1 cellular context compared by ENCODE assay signal in the genomic region with DNA sequence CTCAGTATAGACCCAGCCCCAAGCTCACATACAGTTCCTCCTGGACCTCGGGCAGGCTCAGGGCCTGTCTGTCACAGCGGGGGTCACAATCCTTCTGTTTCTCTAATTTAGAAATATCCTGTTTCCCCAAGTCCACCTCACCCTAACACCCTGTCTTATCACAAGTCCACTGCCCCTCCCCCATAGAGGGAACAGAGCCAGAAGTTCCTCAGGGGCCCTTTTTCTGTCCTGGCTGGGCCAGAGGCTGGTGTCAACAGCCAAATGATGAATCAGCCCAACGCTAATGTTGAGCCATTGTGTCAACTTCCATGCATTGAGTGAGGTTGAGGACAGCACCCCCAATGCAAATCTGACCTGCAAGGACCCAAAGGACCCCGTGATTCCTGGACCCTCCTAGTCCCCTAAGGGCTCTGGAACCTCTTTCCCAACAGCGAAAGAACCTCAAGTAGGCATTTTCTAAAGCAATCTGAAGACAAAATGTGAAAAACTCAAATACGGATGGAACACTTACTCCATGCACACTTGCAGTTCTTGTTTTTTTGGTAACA.
TF ChIP-seq lines count a peak whose summit lies in the region.

No MANE protein-coding gene starts in this region.

TF ChIP-seq in K562, 482 proteins besides CTCF, POLR2A, EP300 and RAD21 (continued from another document and continues in another):
- TF ChIP-seq, protein P1, sequence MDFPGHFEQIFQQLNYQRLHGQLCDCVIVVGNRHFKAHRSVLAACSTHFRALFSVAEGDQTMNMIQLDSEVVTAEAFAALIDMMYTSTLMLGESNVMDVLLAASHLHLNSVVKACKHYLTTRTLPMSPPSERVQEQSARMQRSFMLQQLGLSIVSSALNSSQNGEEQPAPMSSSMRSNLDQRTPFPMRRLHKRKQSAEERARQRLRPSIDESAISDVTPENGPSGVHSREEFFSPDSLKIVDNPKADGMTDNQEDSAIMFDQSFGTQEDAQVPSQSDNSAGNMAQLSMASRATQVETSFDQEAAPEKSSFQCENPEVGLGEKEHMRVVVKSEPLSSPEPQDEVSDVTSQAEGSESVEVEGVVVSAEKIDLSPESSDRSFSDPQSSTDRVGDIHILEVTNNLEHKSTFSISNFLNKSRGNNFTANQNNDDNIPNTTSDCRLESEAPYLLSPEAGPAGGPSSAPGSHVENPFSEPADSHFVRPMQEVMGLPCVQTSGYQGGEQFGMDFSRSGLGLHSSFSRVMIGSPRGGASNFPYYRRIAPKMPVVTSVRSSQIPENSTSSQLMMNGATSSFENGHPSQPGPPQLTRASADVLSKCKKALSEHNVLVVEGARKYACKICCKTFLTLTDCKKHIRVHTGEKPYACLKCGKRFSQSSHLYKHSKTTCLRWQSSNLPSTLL (IDR thresholded peaks at IDR 0.05), result no peak
- TF ChIP-seq NELFE (IDR thresholded peaks at IDR 0.05; ENCODE audit: insufficient read depth, insufficient read length) (no peak), FOXA3 (CRISPR knock-in tag; conservative IDR thresholded peaks at IDR 0.05 in 1 of 2, IDR thresholded peaks at IDR 0.05 in 1 of 2) (peak; percentile 53 to 74; a peak in 2 of 4 replicates), SMARCE1 (IDR thresholded peaks at IDR 0.05) (peak; percentile 73), POLR3A (IDR thresholded peaks at IDR 0.05; ENCODE audit: borderline replicate concordance, extremely low read depth, insufficient read depth, insufficient read length) (no peak), ZNF134 (CRISPR knock-in tag; conservative IDR thresholded peaks at IDR 0.05) (0 out of 2 replicates have a peak, but pooled peaks have one; percentile 11), TGIF2 (CRISPR knock-in tag; IDR thresholded peaks at IDR 0.05) (no peak), FOXP1 (CRISPR knock-in tag; IDR thresholded peaks at IDR 0.05) (peak; percentile 60; the same call in 1 of the 2 replicates), ZKSCAN1 (IDR thresholded peaks at IDR 0.05; ENCODE audit: low read depth, low read length) (no peak), ZKSCAN8 (CRISPR knock-in tag; IDR thresholded peaks at IDR 0.05) (peak; percentile 66; the same call in 1 of the 2 replicates), KLF16 (IDR thresholded peaks at IDR 0.05) (no peak), ZSCAN32 (CRISPR knock-in tag; IDR thresholded peaks at IDR 0.05) (0 out of 2 replicates have a peak, but pooled peaks have one; percentile 10), GATA2 (CRISPR knock-in tag; IDR thresholded peaks at IDR 0.05) (0 out of 2 replicates have a peak, but pooled peaks have one; percentile 26), HMG20B (CRISPR knock-in tag; IDR thresholded peaks at IDR 0.05) (no peak), ZNF584 (CRISPR knock-in tag; IDR thresholded peaks at IDR 0.05; ENCODE audit: low read depth) (peak; percentile 82; the same call in 1 of the 2 replicates), ZNF785 (CRISPR knock-in tag; IDR thresholded peaks at IDR 0.05) (no peak), ZNF384 (IDR thresholded peaks at IDR 0.05; ENCODE audit: low read depth, low read length) (no peak), ZNF124 (CRISPR knock-in tag; IDR thresholded peaks at IDR 0.05) (no peak), MEF2A (IDR thresholded peaks at IDR 0.05; ENCODE audit: control insufficient read depth, low read depth, low read length) (no peak), NRF1 (conservative IDR thresholded peaks at IDR 0.05 in 1 of 2, IDR thresholded peaks at IDR 0.05 in 1 of 2) (peak; percentile 16 to 26; a peak in 1 of 4 replicates), MECOM (CRISPR knock-in tag; IDR thresholded peaks at IDR 0.05) (peak; percentile 57), NFIX (CRISPR knock-in tag; IDR thresholded peaks at IDR 0.05; ENCODE audit: low read depth) (peak; percentile 42; the same call in 1 of the 2 replicates), CEBPB (tag; IDR thresholded peaks at IDR 0.05) (peak; percentile 35; the same call in 1 of the 2 replicates), SMARCC2 (IDR thresholded peaks at IDR 0.05; ENCODE audit: low read depth) (no peak), ZNF24 (IDR thresholded peaks at IDR 0.05) (0 out of 2 replicates have a peak, but pooled peaks have one; percentile 25), ZNF232 (CRISPR knock-in tag; IDR thresholded peaks at IDR 0.05) (no peak), HMGN3 (IDR thresholded peaks at IDR 0.05; ENCODE audit: borderline replicate concordance, extremely low read depth, insufficient read length, low read depth, low read length) (no peak), PCBP2 (IDR thresholded peaks at IDR 0.05; ENCODE audit: low read depth, low read length, poor library complexity, severe bottlenecking) (no peak), TBP (optimal IDR thresholded peaks at IDR 0.05; ENCODE audit: low read depth, low read length) (peak; percentile 28)
- TF ChIP-seq, protein P2, sequence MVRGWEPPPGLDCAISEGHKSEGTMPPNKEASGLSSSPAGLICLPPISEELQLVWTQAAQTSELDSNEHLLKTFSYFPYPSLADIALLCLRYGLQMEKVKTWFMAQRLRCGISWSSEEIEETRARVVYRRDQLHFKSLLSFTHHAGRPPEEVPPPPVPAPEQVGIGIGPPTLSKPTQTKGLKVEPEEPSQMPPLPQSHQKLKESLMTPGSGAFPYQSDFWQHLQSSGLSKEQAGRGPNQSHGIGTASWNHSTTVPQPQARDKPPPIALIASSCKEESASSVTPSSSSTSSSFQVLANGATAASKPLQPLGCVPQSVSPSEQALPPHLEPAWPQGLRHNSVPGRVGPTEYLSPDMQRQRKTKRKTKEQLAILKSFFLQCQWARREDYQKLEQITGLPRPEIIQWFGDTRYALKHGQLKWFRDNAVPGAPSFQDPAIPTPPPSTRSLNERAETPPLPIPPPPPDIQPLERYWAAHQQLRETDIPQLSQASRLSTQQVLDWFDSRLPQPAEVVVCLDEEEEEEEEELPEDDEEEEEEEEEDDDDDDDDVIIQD (CRISPR knock-in tag; IDR thresholded peaks at IDR 0.05), result no peak
- TF ChIP-seq, protein P3, sequence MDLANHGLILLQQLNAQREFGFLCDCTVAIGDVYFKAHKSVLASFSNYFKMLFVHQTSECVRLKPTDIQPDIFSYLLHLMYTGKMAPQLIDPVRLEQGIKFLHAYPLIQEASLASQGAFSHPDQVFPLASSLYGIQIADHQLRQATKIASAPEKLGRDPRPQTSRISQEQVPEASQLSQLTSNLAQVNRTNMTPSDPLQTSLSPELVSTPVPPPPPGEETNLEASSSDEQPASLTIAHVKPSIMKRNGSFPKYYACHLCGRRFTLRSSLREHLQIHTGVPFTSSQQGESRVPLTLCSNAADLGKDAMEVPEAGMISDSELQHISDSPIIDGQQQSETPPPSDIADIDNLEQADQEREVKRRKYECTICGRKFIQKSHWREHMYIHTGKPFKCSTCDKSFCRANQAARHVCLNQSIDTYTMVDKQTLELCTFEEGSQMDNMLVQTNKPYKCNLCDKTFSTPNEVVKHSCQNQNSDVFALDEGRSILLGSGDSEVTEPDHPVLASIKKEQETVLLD (IDR thresholded peaks at IDR 0.05), result no peak
- TF ChIP-seq, protein P4, sequence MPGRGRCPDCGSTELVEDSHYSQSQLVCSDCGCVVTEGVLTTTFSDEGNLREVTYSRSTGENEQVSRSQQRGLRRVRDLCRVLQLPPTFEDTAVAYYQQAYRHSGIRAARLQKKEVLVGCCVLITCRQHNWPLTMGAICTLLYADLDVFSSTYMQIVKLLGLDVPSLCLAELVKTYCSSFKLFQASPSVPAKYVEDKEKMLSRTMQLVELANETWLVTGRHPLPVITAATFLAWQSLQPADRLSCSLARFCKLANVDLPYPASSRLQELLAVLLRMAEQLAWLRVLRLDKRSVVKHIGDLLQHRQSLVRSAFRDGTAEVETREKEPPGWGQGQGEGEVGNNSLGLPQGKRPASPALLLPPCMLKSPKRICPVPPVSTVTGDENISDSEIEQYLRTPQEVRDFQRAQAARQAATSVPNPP (IDR thresholded peaks at IDR 0.05; ENCODE audit: borderline replicate concordance, insufficient read depth, insufficient read length), result no peak
- TF ChIP-seq, protein P5, sequence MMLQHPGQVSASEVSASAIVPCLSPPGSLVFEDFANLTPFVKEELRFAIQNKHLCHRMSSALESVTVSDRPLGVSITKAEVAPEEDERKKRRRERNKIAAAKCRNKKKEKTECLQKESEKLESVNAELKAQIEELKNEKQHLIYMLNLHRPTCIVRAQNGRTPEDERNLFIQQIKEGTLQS (IDR thresholded peaks at IDR 0.05), result peak; percentile 76
- TF ChIP-seq, protein P5 (CRISPR knock-in tag; conservative IDR thresholded peaks at IDR 0.05), result no peak; the same call in 1 of the 2 replicates
- TF ChIP-seq, protein P6, sequence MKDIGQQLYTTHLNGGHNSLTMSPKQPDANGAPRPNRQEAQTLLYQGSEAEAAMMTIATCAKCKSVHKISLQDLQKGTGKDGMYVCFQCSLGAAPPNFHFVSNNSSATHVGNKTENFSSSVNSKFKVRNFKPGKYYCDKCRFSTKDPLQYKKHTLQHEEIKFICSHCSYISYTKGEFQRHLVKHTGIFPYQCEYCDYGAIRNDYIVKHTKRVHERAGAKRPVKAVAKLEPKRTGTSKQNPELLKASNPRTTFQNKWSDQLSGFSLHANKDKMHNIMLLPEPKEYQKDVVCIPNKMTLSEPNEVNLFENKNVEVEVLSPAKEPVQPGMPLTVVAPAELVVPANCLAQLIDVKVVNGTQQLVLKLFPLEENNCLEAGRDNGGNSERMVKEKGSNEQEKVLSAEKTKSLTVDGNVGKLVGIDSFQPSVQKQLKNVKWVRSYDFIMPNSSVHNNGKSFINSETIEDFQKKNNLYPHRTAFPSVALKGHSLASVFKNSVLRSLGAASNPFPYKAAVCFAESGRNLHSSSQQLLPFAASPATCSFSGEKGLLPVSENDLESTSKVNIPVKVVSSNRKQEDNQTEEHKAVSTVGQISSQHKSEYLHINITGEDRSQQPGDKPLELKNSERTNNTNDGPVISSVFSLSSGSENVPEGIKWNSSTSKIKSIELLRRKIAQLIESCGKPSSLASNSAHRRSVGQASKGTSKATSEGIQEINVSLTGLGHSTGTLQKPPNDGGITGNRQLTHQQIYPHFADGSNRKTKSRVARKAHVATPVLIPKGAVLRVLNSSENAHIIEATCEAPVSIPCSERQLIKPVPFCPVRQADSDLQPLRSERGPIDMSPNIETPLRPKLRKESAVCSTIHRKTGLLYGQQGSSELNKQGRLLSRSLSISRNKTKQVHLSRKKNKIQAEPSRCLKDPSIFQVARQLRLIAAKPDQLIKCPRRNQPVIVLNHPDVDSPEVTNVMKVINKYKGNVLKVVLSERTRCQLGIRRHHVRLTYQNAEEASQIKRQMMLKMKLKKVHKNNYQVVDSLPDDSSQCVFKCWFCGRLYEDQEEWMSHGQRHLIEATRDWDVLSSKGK (CRISPR knock-in tag; IDR thresholded peaks at IDR 0.05), result no peak
- TF ChIP-seq, protein P7, sequence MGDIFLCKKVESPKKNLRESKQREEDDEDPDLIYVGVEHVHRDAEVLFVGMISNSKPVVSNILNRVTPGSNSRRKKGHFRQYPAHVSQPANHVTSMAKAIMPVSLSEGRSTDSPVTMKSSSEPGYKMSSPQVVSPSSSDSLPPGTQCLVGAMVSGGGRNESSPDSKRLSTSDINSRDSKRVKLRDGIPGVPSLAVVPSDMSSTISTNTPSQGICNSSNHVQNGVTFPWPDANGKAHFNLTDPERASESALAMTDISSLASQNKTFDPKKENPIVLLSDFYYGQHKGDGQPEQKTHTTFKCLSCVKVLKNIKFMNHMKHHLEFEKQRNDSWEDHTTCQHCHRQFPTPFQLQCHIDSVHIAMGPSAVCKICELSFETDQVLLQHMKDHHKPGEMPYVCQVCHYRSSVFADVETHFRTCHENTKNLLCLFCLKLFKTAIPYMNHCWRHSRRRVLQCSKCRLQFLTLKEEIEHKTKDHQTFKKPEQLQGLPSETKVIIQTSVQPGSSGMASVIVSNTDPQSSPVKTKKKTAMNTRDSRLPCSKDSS (IDR thresholded peaks at IDR 0.05; ENCODE audit: low read depth, partially characterized antibody), result no peak
- TF ChIP-seq, protein P8, sequence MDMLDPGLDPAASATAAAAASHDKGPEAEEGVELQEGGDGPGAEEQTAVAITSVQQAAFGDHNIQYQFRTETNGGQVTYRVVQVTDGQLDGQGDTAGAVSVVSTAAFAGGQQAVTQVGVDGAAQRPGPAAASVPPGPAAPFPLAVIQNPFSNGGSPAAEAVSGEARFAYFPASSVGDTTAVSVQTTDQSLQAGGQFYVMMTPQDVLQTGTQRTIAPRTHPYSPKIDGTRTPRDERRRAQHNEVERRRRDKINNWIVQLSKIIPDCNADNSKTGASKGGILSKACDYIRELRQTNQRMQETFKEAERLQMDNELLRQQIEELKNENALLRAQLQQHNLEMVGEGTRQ (CRISPR knock-in tag; IDR thresholded peaks at IDR 0.05), result no peak
- TF ChIP-seq, protein P9, sequence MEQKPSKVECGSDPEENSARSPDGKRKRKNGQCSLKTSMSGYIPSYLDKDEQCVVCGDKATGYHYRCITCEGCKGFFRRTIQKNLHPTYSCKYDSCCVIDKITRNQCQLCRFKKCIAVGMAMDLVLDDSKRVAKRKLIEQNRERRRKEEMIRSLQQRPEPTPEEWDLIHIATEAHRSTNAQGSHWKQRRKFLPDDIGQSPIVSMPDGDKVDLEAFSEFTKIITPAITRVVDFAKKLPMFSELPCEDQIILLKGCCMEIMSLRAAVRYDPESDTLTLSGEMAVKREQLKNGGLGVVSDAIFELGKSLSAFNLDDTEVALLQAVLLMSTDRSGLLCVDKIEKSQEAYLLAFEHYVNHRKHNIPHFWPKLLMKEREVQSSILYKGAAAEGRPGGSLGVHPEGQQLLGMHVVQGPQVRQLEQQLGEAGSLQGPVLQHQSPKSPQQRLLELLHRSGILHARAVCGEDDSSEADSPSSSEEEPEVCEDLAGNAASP (IDR thresholded peaks at IDR 0.05), result no peak
- TF ChIP-seq, protein P10, sequence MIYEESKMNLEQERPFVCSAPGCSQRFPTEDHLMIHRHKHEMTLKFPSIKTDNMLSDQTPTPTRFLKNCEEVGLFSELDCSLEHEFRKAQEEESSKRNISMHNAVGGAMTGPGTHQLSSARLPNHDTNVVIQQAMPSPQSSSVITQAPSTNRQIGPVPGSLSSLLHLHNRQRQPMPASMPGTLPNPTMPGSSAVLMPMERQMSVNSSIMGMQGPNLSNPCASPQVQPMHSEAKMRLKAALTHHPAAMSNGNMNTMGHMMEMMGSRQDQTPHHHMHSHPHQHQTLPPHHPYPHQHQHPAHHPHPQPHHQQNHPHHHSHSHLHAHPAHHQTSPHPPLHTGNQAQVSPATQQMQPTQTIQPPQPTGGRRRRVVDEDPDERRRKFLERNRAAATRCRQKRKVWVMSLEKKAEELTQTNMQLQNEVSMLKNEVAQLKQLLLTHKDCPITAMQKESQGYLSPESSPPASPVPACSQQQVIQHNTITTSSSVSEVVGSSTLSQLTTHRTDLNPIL (CRISPR knock-in tag; IDR thresholded peaks at IDR 0.05), result no peak; the same call in 1 of the 2 replicates
- TF ChIP-seq, protein P11, sequence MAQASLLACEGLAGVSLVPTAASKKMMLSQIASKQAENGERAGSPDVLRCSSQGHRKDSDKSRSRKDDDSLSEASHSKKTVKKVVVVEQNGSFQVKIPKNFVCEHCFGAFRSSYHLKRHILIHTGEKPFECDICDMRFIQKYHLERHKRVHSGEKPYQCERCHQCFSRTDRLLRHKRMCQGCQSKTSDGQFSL (CRISPR knock-in tag; IDR thresholded peaks at IDR 0.05), result no peak
- TF ChIP-seq, protein P11 (tag; IDR thresholded peaks at IDR 0.05), result peak; percentile 36 to 66; a peak in 2 of 4 replicates
- TF ChIP-seq, protein P12, sequence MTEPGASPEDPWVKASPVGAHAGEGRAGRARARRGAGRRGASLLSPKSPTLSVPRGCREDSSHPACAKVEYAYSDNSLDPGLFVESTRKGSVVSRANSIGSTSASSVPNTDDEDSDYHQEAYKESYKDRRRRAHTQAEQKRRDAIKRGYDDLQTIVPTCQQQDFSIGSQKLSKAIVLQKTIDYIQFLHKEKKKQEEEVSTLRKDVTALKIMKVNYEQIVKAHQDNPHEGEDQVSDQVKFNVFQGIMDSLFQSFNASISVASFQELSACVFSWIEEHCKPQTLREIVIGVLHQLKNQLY (CRISPR knock-in tag; conservative IDR thresholded peaks at IDR 0.05), result no peak
